1 cellular context compared by ENCODE assay signal in the genomic region with DNA sequence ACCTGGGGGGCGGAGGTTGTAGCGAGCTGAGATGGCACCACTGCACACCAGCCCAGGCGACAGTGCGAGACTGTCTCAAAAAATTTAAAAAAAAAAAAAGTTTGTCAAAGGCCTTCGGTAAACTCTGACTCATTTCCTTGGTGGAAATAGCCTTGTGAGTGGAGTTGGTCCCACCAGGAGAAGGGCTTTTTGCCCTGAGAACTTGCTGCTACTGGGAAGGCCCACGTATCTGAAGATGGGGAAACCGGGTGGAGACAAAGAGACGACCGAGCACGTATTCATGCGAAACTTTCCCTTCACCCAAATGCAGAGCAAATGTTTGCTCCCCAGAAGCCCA.
TF ChIP-seq lines count a peak whose summit lies in the region.

No MANE protein-coding gene starts in this region.

TF ChIP-seq in HepG2, 621 proteins besides CTCF, POLR2A, EP300 and RAD21 (continued from another document):
- TF ChIP-seq ZNF280B (CRISPR knock-in tag; IDR thresholded peaks at IDR 0.05; ENCODE audit: borderline replicate concordance): 0 out of 2 replicates have a peak, but pooled peaks have one; percentile 36
- no peak for TF ChIP-seq ZNF772 (CRISPR knock-in tag; IDR thresholded peaks at IDR 0.05)
- TF ChIP-seq ZNF18 (CRISPR knock-in tag; IDR thresholded peaks at IDR 0.05; ENCODE audit: insufficient replicate concordance): peak; percentile 27
- TF ChIP-seq ZNF326 (CRISPR knock-in tag; IDR thresholded peaks at IDR 0.05; ENCODE audit: borderline replicate concordance): no peak
- TF ChIP-seq ZBTB21 (CRISPR knock-in tag; IDR thresholded peaks at IDR 0.05): no peak
- 0 out of 2 replicates have a peak, but pooled peaks have one; percentile 21 for TF ChIP-seq FOXA3 (CRISPR knock-in tag; IDR thresholded peaks at IDR 0.05)
- no peak for TF ChIP-seq ZNF274 (CRISPR knock-in tag; IDR thresholded peaks at IDR 0.05)
- peak; percentile 54 for TF ChIP-seq FOSL2 (CRISPR knock-in tag; IDR thresholded peaks at IDR 0.05)
- TF ChIP-seq HNRNPL (IDR thresholded peaks at IDR 0.05; ENCODE audit: low read depth, low read length): no peak
- TF ChIP-seq FOXJ3 (CRISPR knock-in tag; IDR thresholded peaks at IDR 0.05; ENCODE audit: borderline replicate concordance): 0 out of 2 replicates have a peak, but pooled peaks have one; percentile 1
- TF ChIP-seq PRPF4 (IDR thresholded peaks at IDR 0.05; ENCODE audit: low read depth, low read length, poor library complexity, severe bottlenecking): peak; percentile 11
- TF ChIP-seq ZFYVE20 (CRISPR knock-in tag; IDR thresholded peaks at IDR 0.05; ENCODE audit: borderline replicate concordance, low read depth): no peak
